ENCODE assay signal across 2 cellular contexts in genomic region chr6:39847216-39847615, GRCh38.
TF ChIP-seq lines count a peak whose summit lies in the region.

No MANE protein-coding gene starts in this region.

TF ChIP-seq in GM23338, 12 proteins besides CTCF, POLR2A, EP300 and RAD21:
- TF ChIP-seq EZH2 (IDR thresholded peaks at IDR 0.05; ENCODE audit: low read depth, unreplicated experiment), result no peak
- no peak for TF ChIP-seq ZNF462 (CRISPR knock-in tag; IDR thresholded peaks at IDR 0.05)
- TF ChIP-seq CREB1 (CRISPR knock-in tag; IDR thresholded peaks at IDR 0.05; ENCODE audit: low read depth), result no peak
- no peak for TF ChIP-seq JUNB (IDR thresholded peaks at IDR 0.05; ENCODE audit: unreplicated experiment)
- no peak for TF ChIP-seq ETS1 (IDR thresholded peaks at IDR 0.05)
- no peak for TF ChIP-seq POLR2AphosphoS5 (IDR thresholded peaks at IDR 0.05; ENCODE audit: low read depth)
- TF ChIP-seq, protein P1, sequence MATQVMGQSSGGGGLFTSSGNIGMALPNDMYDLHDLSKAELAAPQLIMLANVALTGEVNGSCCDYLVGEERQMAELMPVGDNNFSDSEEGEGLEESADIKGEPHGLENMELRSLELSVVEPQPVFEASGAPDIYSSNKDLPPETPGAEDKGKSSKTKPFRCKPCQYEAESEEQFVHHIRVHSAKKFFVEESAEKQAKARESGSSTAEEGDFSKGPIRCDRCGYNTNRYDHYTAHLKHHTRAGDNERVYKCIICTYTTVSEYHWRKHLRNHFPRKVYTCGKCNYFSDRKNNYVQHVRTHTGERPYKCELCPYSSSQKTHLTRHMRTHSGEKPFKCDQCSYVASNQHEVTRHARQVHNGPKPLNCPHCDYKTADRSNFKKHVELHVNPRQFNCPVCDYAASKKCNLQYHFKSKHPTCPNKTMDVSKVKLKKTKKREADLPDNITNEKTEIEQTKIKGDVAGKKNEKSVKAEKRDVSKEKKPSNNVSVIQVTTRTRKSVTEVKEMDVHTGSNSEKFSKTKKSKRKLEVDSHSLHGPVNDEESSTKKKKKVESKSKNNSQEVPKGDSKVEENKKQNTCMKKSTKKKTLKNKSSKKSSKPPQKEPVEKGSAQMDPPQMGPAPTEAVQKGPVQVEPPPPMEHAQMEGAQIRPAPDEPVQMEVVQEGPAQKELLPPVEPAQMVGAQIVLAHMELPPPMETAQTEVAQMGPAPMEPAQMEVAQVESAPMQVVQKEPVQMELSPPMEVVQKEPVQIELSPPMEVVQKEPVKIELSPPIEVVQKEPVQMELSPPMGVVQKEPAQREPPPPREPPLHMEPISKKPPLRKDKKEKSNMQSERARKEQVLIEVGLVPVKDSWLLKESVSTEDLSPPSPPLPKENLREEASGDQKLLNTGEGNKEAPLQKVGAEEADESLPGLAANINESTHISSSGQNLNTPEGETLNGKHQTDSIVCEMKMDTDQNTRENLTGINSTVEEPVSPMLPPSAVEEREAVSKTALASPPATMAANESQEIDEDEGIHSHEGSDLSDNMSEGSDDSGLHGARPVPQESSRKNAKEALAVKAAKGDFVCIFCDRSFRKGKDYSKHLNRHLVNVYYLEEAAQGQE (IDR thresholded peaks at IDR 0.05; ENCODE audit: unreplicated experiment), result no peak
TF ChIP-seq in GM23338: peak in this region for 0.

TF ChIP-seq in H1, 55 proteins besides CTCF, POLR2A, EP300 and RAD21:
- TF ChIP-seq FOSL1 (IDR thresholded peaks at IDR 0.05; ENCODE audit: insufficient read depth, low read depth, low read length), result no peak
- no peak for TF ChIP-seq SP4 (IDR thresholded peaks at IDR 0.05; ENCODE audit: low read length)
- no peak for TF ChIP-seq EGR1 (IDR thresholded peaks at IDR 0.05; ENCODE audit: borderline replicate concordance, low read depth, low read length)
- TF ChIP-seq SIX5 (IDR thresholded peaks at IDR 0.05; ENCODE audit: low read depth, low read length), result no peak
- no peak for TF ChIP-seq CTBP2 (IDR thresholded peaks at IDR 0.05; ENCODE audit: borderline replicate concordance, insufficient read depth, insufficient read length, low read length)
- TF ChIP-seq, protein P2, sequence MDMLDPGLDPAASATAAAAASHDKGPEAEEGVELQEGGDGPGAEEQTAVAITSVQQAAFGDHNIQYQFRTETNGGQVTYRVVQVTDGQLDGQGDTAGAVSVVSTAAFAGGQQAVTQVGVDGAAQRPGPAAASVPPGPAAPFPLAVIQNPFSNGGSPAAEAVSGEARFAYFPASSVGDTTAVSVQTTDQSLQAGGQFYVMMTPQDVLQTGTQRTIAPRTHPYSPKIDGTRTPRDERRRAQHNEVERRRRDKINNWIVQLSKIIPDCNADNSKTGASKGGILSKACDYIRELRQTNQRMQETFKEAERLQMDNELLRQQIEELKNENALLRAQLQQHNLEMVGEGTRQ (IDR thresholded peaks at IDR 0.05; ENCODE audit: low read length), result no peak
- no peak for TF ChIP-seq YY1 (IDR thresholded peaks at IDR 0.05; ENCODE audit: low read depth, low read length)
- no peak for TF ChIP-seq GTF2F1 (IDR thresholded peaks at IDR 0.05; ENCODE audit: borderline replicate concordance, low read depth, low read length)
- no peak for TF ChIP-seq CEBPB (IDR thresholded peaks at IDR 0.05; ENCODE audit: low read depth, low read length)
- TF ChIP-seq KDM1A (IDR thresholded peaks at IDR 0.05; ENCODE audit: borderline replicate concordance, low read length), result no peak
- TF ChIP-seq TAF1 (IDR thresholded peaks at IDR 0.05; ENCODE audit: low read depth, low read length), result no peak
- no peak for TF ChIP-seq SUZ12 (IDR thresholded peaks at IDR 0.05; ENCODE audit: low read length)
